In the genomic region with DNA sequence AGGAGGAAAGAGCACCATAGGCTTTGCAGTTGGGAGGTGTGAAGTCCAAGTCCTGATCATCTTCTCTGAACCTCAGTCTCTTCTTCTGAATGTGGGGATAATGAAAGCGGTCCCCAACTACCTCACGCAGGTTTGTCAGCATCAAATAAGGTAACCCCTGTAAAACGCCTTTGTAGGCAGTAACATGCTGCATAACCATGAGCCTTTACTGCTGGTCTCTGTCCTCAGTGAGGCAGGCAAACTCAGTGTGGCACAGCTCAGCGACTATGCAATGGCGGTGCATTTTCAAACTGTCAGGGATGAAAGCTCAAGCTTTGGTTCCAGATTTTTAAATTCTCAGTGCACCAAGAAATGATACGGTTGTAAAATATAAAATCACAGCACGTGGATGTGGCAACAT, we compare ENCODE assay signal across 9 cellular contexts. TPM values are rescaled to one million over a fixed set of nuclear protein-coding genes. Genes with fewer than 3 reads are reported as not detected.
DNase-seq lines count a peak whose midpoint lies in the region; ATAC-seq and TF ChIP-seq lines count a peak whose summit lies in the region.
"Had no signal": no experiment of that assay in that cellular context is flagged by ENCODE, and none has a peak within 500 bp of the region (broad histone marks: within the 10 kb centered on the region; RNA-seq: fewer than 3 reads in every experiment).

No MANE protein-coding gene starts in this region.

- intact Hi-C loops in activated CD8-positive, alpha-beta T cell treated with anti-CD3 and anti-CD28 coated beads for 36 hours (cut with micrococcal nuclease), result no loop called here

- POLR2A ChIA-PET in activated CD8-positive, alpha-beta T cell treated with anti-CD3 and anti-CD28 coated beads for 36 hours (lab: Charles Lee), result interaction anchor here (0.9 to 2.0 kb wide), 5 partner anchors 9 to 84 kb away, joined by 3 to 13 read pairs (median 3); no protein-coding TSS in a partner anchor

- TF ChIP-seq CTCF in activated CD8-positive, alpha-beta T cell treated with anti-CD3 and anti-CD28 coated beads for 36 hours (IDR thresholded peaks at IDR 0.05), result no peak

- H3K4me3 Mint-ChIP-seq in activated T-cell treated with anti-CD3 and anti-CD28 coated beads, Interleukin-2, amount 50 U/mL, for 24 hours, result peak overlapping the region; percentile 67
- H3K4me3 Mint-ChIP-seq in activated CD8-positive, alpha-beta T cell treated with anti-CD3 and anti-CD28 coated beads for 36 hours, result peak overlapping the region; percentile 63
- peak overlapping the region; percentile 59 to 94 (median 80) for H3K4me3 Mint-ChIP-seq in immature natural killer cell

- DNase-seq in activated T-cell treated with anti-CD3 and anti-CD28 coated beads, Interleukin-2, amount 50 U/mL, for 24 hours, result no peak
- DNase-seq in activated T-cell treated with anti-CD3 and anti-CD28 coated beads for 4 hours (no peak), immature natural killer cell (no peak), RKO (ENCODE audit: low spot score) (no peak)
- DNase-seq in activated CD8-positive, alpha-beta T cell treated with anti-CD3 and anti-CD28 coated beads for 36 hours, result no peak

- peak overlapping the region; percentile 95 for H3K27ac ChIP-seq in temporal lobe (ENCODE audit: low read depth, low read length)
- H3K27ac ChIP-seq: PC-9 had no signal

- CTCF ChIA-PET in activated CD8-positive, alpha-beta T cell treated with anti-CD3 and anti-CD28 coated beads for 36 hours (lab: Charles Lee), result interaction anchor here (1.1 to 2.8 kb wide), 5 partner anchors 11 to 67 kb away, joined by 3 to 26 read pairs (median 7); no protein-coding TSS in a partner anchor

- H3K36me3 Mint-ChIP-seq in activated T-cell treated with anti-CD3 and anti-CD28 coated beads, Interleukin-2, amount 50 U/mL, for 24 hours (ENCODE audit: low read depth), result peaks cover 84% of the 10 kb centered on the region
- H3K36me3 Mint-ChIP-seq in activated CD8-positive, alpha-beta T cell treated with anti-CD3 and anti-CD28 coated beads for 36 hours (ENCODE audit: low read depth), result peaks cover 46% of the 10 kb centered on the region
- no peaks in the 10 kb centered on the region for H3K36me3 Mint-ChIP-seq in immature natural killer cell

- peaks cover 66% of the 10 kb centered on the region for H3K4me1 Mint-ChIP-seq in activated T-cell treated with anti-CD3 and anti-CD28 coated beads, Interleukin-2, amount 50 U/mL, for 24 hours (ENCODE audit: low read depth)
- H3K4me1 Mint-ChIP-seq in activated CD8-positive, alpha-beta T cell treated with anti-CD3 and anti-CD28 coated beads for 36 hours (ENCODE audit: low read depth), result peaks cover 70% of the 10 kb centered on the region
- peaks cover 46 to 50% of the 10 kb centered on the region in 2 donors for H3K4me1 Mint-ChIP-seq in immature natural killer cell

- H3K9me3 Mint-ChIP-seq in activated T-cell treated with anti-CD3 and anti-CD28 coated beads, Interleukin-2, amount 50 U/mL, for 24 hours, result no peaks in the 10 kb centered on the region
- no peaks in the 10 kb centered on the region for H3K9me3 Mint-ChIP-seq in activated CD8-positive, alpha-beta T cell treated with anti-CD3 and anti-CD28 coated beads for 36 hours
- H3K9me3 Mint-ChIP-seq in immature natural killer cell, result no peaks in the 10 kb centered on the region

- H3K27ac Mint-ChIP-seq in activated T-cell treated with anti-CD3 and anti-CD28 coated beads, Interleukin-2, amount 50 U/mL, for 24 hours, result peak overlapping the region; percentile 88
- H3K27ac Mint-ChIP-seq in activated CD8-positive, alpha-beta T cell treated with anti-CD3 and anti-CD28 coated beads for 36 hours, result peak overlapping the region; percentile 89
- H3K27ac Mint-ChIP-seq in immature natural killer cell, result peak overlapping the region; percentile 94 to 97 (median 96)

- ATAC-seq in activated CD8-positive, alpha-beta T cell treated with anti-CD3 and anti-CD28 coated beads for 36 hours, result no peak
- no peak for ATAC-seq in HG03280 (IDR thresholded peaks at IDR 0.05; ENCODE audit: unreplicated experiment)
- no peak for ATAC-seq in HG02610 (IDR thresholded peaks at IDR 0.05; ENCODE audit: unreplicated experiment)

- H3K27me3 Mint-ChIP-seq in activated T-cell treated with anti-CD3 and anti-CD28 coated beads, Interleukin-2, amount 50 U/mL, for 24 hours, result no peaks in the 10 kb centered on the region
- no peaks in the 10 kb centered on the region for H3K27me3 Mint-ChIP-seq in activated CD8-positive, alpha-beta T cell treated with anti-CD3 and anti-CD28 coated beads for 36 hours
- H3K27me3 Mint-ChIP-seq in immature natural killer cell (ENCODE audit: low read depth in 3 of 3), result peaks cover 0 to 7% (median 6%) of the 10 kb centered on the region in 3 donors

RNA-seq across cellular contexts. Expression of gene DNMT3A, which starts 46.1 kb away (rescaled TPM):
- 10 to 100 TPM; 84.8 to 97.8 TPM for total RNA-seq in activated CD8-positive, alpha-beta T cell treated with anti-CD3 and anti-CD28 coated beads for 36 hours
- polyA plus RNA-seq in immature natural killer cell, result 10 to 100 TPM in 1 of 3 donors, 1 to 10 TPM in 2; 9.4 to 15.9 (median 9.9) TPM
- total RNA-seq in temporal lobe, result 39.8 TPM
